ENCODE assay signal across 5 cellular contexts in genomic region chr2:19927816-19928215, GRCh38. TPM values are rescaled to one million over a fixed set of nuclear protein-coding genes. Genes with fewer than 3 reads are reported as not detected.
A peak's percentile ranks its signal among the peaks of the same experiment; 100 is the strongest.
DNase-seq lines count a peak whose midpoint lies in the region; ATAC-seq, FAIRE-seq and TF ChIP-seq lines count a peak whose summit lies in the region.
"Not testable (repeated sequence)": the region's sequence is repeated elsewhere in the genome, so short reads cannot be mapped to it uniquely, and the experiment has no call there.

No MANE protein-coding gene starts in this region.

- intact Hi-C loops in OCI-LY7 (cut with micrococcal nuclease; ENCODE audit: unreplicated experiment); GM12878 (cut with micrococcal nuclease; ENCODE audit: unreplicated experiment): not testable (repeated sequence)

- TF ChIP-seq RAD21 in GM12878 (IDR thresholded peaks at IDR 0.05; ENCODE audit: insufficient read depth, low read depth, low read length), result not testable (repeated sequence)

- H3K4me1 ChIP-seq in OCI-LY7 (ENCODE audit: insufficient read depth, low read length, poor library complexity, severe bottlenecking); GM12878 (ENCODE audit: control insufficient read depth, insufficient read depth, low read length): not testable (repeated sequence)

- TF ChIP-seq CTCF in OCI-LY7 (conservative IDR thresholded peaks at IDR 0.05; ENCODE audit: low read length); GM12878 (IDR thresholded peaks at IDR 0.05 in 2 of 3, conservative IDR thresholded peaks at IDR 0.05 in 1 of 3; ENCODE audit: control insufficient read depth in 2 of 3, extremely low read depth in 1 of 3, insufficient read depth in 1 of 3, low read depth in 3 of 3, low read length in 3 of 3): not testable (repeated sequence)

- ATAC-seq in GM12878, result not testable (repeated sequence)

- H3K27ac ChIP-seq in OCI-LY7 (ENCODE audit: low read depth, low read length, poor library complexity, severe bottlenecking); GM12878 (ENCODE audit: control insufficient read depth, insufficient read depth): not testable (repeated sequence)

- TF ChIP-seq EP300 in GM12878 (IDR thresholded peaks at IDR 0.05; ENCODE audit: borderline replicate concordance in 1 of 2, control insufficient read depth in 1 of 2, low read depth in 2 of 2, low read length in 2 of 2), result not testable (repeated sequence)

- not testable (repeated sequence) for H3K9me2 ChIP-seq in OCI-LY7 (ENCODE audit: insufficient read depth, low read length)

- H3K36me3 ChIP-seq in OCI-LY7 (ENCODE audit: insufficient read depth, low read length); GM12878 (ENCODE audit: control insufficient read depth in 2 of 2, insufficient read depth in 2 of 2, low read length in 1 of 2): not testable (repeated sequence)

- not testable (repeated sequence) for BruUV-seq in OCI-LY7 (replicated peaks; lab: Mats Ljungman, UMichigan); GM12878 (replicated peaks; lab: Mats Ljungman, UMichigan)

- H3K9me3 ChIP-seq in OCI-LY7 (ENCODE audit: low read length); GM12878 (replicated peaks; ENCODE audit: control insufficient read depth, insufficient read depth, low read length): not testable (repeated sequence)

- not testable (repeated sequence) for FAIRE-seq in GM12878 (lab: Jason Lieb, UNC)

- SMC1A ChIA-PET in GM12878 (lab: Charles Lee; ENCODE audit: uncharacterized antibody, unreplicated experiment), result interaction anchor here (0.6 to 1.5 kb wide), 3 partner anchors 14 to 31 kb away, joined by 3 to 9 read pairs (median 5); no protein-coding TSS in a partner anchor

- TF ChIP-seq POLR2A in GM12878 (IDR thresholded peaks at IDR 0.05; ENCODE audit: low read depth, low read length); erythroblast (IDR thresholded peaks at IDR 0.05; ENCODE audit: low read length): not testable (repeated sequence)

- in situ Hi-C loops in Caki2 (cut with HindIII; ENCODE audit: low pct_unique_long_range_greater_than_20kb, low sequenced_read_pairs); GM12878 (cut with MboI): not testable (repeated sequence)

- not testable (repeated sequence) for H3K79me2 ChIP-seq in OCI-LY7 (ENCODE audit: insufficient read depth, low read depth, low read length); GM12878 (ENCODE audit: control insufficient read depth, insufficient read depth, low read length)

- CTCF ChIA-PET in OCI-LY7 (lab: Charles Lee; ENCODE audit: unreplicated experiment); GM12878 (lab: Yijun Ruan, JAX): not testable (repeated sequence)

- H2AFZ ChIP-seq in OCI-LY7 (ENCODE audit: low read length); GM12878 (ENCODE audit: control insufficient read depth, low read depth, low read length): not testable (repeated sequence)

- H3K27me3 ChIP-seq in GM12878 (replicated peaks in 1 of 2; ENCODE audit: control insufficient read depth in 2 of 2, insufficient read depth in 2 of 2, low read length in 1 of 2), result not testable (repeated sequence)

- H3K4me2 ChIP-seq in OCI-LY7 (ENCODE audit: low read length); GM12878 (ENCODE audit: control insufficient read depth, insufficient read depth): not testable (repeated sequence)

- not testable (repeated sequence) for H3K4me3 ChIP-seq in OCI-LY7 (ENCODE audit: low read depth, low read length, poor library complexity, severe bottlenecking); GM12878

- POLR2A ChIA-PET in OCI-LY7 (lab: Charles Lee); GM12878 (lab: Charles Lee): not testable (repeated sequence)

- DNase-seq in Caki2 (ENCODE audit: low read depth), result peak; percentile 16
- DNase-seq in HT-29 (ENCODE audit: low spot score), result peak; percentile 10
- peak; percentile 1 for DNase-seq in OCI-LY7 (ENCODE audit: low spot score)
- not testable (repeated sequence) for DNase-seq in GM12878 (ENCODE audit: low read depth, low spot score)
- DNase-seq in erythroblast (lab: John Stamatoyannopoulos, UW), result peak; percentile 4 to 19

- not testable (repeated sequence) for H4K20me1 ChIP-seq in OCI-LY7 (ENCODE audit: insufficient read depth, low read length); GM12878 (ENCODE audit: control insufficient read depth, insufficient read depth)

- H3K9ac ChIP-seq in GM12878 (ENCODE audit: control insufficient read depth, insufficient read depth, low read length), result not testable (repeated sequence)

- RAD21 ChIA-PET in GM12878 (lab: Charles Lee; ENCODE audit: unreplicated experiment), result not testable (repeated sequence)

- WGBS in GM12878 (ENCODE audit: insufficient coverage, insufficient replicate concordance, low lambda C conversion rate, missing lambda C conversion rate), result 100% methylated on average over 1 of the region's 1 CpG

TF ChIP-seq in GM12878, 131 proteins besides CTCF, POLR2A, EP300 and RAD21:
- TF ChIP-seq CBX5 (IDR thresholded peaks at IDR 0.05; ENCODE audit: low read depth), result 0 out of 2 replicates have a peak, but pooled peaks have one; percentile 59
TF ChIP-seq in GM12878: peak in this region for 1; not testable (repeated sequence) for 130.

RNA-seq across cellular contexts. Expression of gene TTC32, which starts 26.0 kb away (rescaled TPM):
- 4.8 and 16.7 TPM in 2 replicates for total RNA-seq in Caki2 (2014; rRNA removed; shearing (Covaris generic); ENCODE audit: low replicate concordance)
- total RNA-seq in HT-29 (2014; rRNA removed; shearing (Covaris generic)), result 7.0 and 9.7 TPM in 2 replicates
- 16.3 and 21.1 TPM in 2 replicates for total RNA-seq in OCI-LY7 (2014; rRNA removed; shearing (Covaris generic))
- total RNA-seq in OCI-LY7 (2022), result 26.3 and 32.9 TPM in 2 replicates
- total RNA-seq in GM12878 (2013; cell fraction: nucleolus; rRNA removed), result 71.7 and 84.3 TPM in 2 replicates
- total RNA-seq in GM12878 (2014; rRNA removed), result 11.1 and 13.2 TPM in 2 replicates
- 17.2 and 17.7 TPM in 2 replicates for total RNA-seq in GM12878 (2014; rRNA removed; fragmentation: Illumina TruSeq; extraction: Trizol)
- total RNA-seq in GM12878 (2021), result 14.3 and 14.6 TPM in 2 replicates
- polyA plus RNA-seq in GM12878 (2011; ENCODE audit: low read depth), result 9.1 TPM
- polyA plus RNA-seq in GM12878 (2011; rRNA removed), result 25.2 and 32.8 TPM in 2 replicates
- 8.0 and 9.6 TPM in 2 replicates for polyA plus RNA-seq in GM12878 (2011; cell fraction: cytosol; rRNA removed)
- polyA plus RNA-seq in GM12878 (2011; cell fraction: nucleus; rRNA removed), result 36.6 and 42.1 TPM in 2 replicates
- polyA plus RNA-seq in GM12878 (2012), result 18.3 TPM in 2 replicates
- polyA plus RNA-seq in GM12878 (2014; fragmentation: Illumina TruSeq; extraction: Trizol), result 13.3 and 17.1 TPM in 2 replicates
- 10 to 100 TPM; 21.6 to 25.3 TPM for polyA plus RNA-seq in GM12878 (2014; fragmentation: Nextera tagmentation; extraction: Ambion mirVana)
- polyA plus RNA-seq in GM12878 (2014; rRNA removed), result 15.6 and 16.0 TPM in 2 replicates
- polyA plus RNA-seq in GM12878 (2016; fragmentation: Nextera tagmentation; extraction: Ambion mirVana), result 10 to 100 TPM; 28.2 to 30.0 TPM
- 6.8 and 8.6 TPM in 2 replicates for polyA minus RNA-seq in GM12878 (2011; rRNA and poly(A)+ RNA removed)
- polyA minus RNA-seq in GM12878 (2011; cell fraction: cytosol; rRNA and poly(A)+ RNA removed), result 4.3 and 6.5 TPM in 2 replicates
- 39.4 and 42.2 TPM in 2 replicates for polyA minus RNA-seq in GM12878 (2011; cell fraction: nucleus; rRNA and poly(A)+ RNA removed)
